In the genomic region with DNA sequence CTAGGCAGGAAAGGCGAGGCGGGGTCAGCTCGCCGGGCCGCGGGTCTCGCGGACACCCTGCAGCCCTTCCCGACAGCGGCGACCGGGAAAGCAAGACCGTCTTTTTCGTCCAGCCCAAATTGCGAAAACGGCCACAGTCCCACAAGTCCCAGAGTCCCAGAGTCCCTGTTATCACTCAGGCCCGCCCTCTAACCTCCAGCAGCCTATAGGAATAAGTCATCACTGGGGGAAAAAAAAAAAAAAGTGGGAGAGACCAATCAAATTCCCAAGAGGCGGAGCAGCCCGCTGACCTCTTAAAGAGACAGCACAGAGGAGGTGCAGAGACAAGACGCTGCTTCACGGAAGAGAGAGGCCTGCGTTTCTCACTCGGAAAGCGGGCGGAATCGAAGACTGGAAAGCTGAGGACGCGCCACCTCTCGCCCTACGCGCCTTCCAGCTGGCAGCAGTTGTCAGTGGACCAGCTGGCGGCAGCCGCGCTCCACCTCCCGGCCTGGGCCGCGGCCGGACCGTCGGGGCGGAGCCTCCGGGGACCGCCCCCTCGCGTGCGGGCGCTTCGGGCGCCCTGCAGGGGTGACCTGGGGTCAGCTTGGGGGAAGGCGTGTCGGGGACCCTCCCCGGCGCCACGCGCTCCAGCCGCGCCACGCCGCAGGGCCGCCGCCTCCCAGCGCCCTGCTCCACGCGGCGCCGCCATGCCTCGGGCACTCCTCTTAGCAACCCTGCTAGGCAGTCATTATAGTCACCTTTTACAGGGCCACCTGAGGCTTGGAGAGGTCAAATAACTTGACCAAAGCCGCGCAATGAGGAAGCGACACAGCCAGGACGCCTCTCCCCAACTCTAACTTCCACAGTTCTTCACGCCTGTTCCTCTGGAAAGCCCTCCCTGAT, we compare ENCODE assay signal across 1 cellular context.
TF ChIP-seq lines count a peak whose summit lies in the region.

TSS of gene TPRA1 (minus strand) at position 141 of the 885 bp plus-strand sequence. CDS start 10,587 bp downstream, outside the sequence.

TF ChIP-seq in HEK293, 187 proteins besides CTCF, POLR2A, EP300 and RAD21 (continued from another document and continues in another):
- TF ChIP-seq PRDM2 (tag by site-specific recombination; IDR thresholded peaks at IDR 0.05; ENCODE audit: borderline replicate concordance): no peak
- TF ChIP-seq ZNF211 (tag by site-specific recombination; IDR thresholded peaks at IDR 0.05; ENCODE audit: low read depth): no peak
- TF ChIP-seq SCRT2 (tag by site-specific recombination; IDR thresholded peaks at IDR 0.05): peak; percentile 34; the same call in 1 of the 2 replicates
- TF ChIP-seq ZNF302 (tag by site-specific recombination; IDR thresholded peaks at IDR 0.05; ENCODE audit: low read depth): no peak
- no peak for TF ChIP-seq ZNF792 (tag by site-specific recombination; IDR thresholded peaks at IDR 0.05)
- no peak for TF ChIP-seq ZNF548 (tag by site-specific recombination; IDR thresholded peaks at IDR 0.05)
- TF ChIP-seq, protein P1, sequence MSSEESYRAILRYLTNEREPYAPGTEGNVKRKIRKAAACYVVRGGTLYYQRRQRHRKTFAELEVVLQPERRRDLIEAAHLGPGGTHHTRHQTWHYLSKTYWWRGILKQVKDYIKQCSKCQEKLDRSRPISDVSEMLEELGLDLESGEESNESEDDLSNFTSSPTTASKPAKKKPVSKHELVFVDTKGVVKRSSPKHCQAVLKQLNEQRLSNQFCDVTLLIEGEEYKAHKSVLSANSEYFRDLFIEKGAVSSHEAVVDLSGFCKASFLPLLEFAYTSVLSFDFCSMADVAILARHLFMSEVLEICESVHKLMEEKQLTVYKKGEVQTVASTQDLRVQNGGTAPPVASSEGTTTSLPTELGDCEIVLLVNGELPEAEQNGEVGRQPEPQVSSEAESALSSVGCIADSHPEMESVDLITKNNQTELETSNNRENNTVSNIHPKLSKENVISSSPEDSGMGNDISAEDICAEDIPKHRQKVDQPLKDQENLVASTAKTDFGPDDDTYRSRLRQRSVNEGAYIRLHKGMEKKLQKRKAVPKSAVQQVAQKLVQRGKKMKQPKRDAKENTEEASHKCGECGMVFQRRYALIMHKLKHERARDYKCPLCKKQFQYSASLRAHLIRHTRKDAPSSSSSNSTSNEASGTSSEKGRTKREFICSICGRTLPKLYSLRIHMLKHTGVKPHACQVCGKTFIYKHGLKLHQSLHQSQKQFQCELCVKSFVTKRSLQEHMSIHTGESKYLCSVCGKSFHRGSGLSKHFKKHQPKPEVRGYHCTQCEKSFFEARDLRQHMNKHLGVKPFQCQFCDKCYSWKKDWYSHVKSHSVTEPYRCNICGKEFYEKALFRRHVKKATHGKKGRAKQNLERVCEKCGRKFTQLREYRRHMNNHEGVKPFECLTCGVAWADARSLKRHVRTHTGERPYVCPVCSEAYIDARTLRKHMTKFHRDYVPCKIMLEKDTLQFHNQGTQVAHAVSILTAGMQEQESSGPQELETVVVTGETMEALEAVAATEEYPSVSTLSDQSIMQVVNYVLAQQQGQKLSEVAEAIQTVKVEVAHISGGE (tag by site-specific recombination; conservative IDR thresholded peaks at IDR 0.05; ENCODE audit: low read depth): peak; percentile 78
- no peak for TF ChIP-seq HOXC10 (CRISPR knock-in tag; IDR thresholded peaks at IDR 0.05)
- TF ChIP-seq ZNF423 (tag by site-specific recombination; IDR thresholded peaks at IDR 0.05): no peak
- TF ChIP-seq ZNF433 (tag by site-specific recombination; IDR thresholded peaks at IDR 0.05; ENCODE audit: low read depth): no peak
- TF ChIP-seq, protein P2, sequence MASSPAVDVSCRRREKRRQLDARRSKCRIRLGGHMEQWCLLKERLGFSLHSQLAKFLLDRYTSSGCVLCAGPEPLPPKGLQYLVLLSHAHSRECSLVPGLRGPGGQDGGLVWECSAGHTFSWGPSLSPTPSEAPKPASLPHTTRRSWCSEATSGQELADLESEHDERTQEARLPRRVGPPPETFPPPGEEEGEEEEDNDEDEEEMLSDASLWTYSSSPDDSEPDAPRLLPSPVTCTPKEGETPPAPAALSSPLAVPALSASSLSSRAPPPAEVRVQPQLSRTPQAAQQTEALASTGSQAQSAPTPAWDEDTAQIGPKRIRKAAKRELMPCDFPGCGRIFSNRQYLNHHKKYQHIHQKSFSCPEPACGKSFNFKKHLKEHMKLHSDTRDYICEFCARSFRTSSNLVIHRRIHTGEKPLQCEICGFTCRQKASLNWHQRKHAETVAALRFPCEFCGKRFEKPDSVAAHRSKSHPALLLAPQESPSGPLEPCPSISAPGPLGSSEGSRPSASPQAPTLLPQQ (tag by site-specific recombination; IDR thresholded peaks at IDR 0.05): peak; percentile 13; the same call in 1 of the 2 replicates
- peak; percentile 36; the same call in 1 of the 2 replicates for TF ChIP-seq PRDM1 (tag by site-specific recombination; IDR thresholded peaks at IDR 0.05)
- TF ChIP-seq, protein P3, sequence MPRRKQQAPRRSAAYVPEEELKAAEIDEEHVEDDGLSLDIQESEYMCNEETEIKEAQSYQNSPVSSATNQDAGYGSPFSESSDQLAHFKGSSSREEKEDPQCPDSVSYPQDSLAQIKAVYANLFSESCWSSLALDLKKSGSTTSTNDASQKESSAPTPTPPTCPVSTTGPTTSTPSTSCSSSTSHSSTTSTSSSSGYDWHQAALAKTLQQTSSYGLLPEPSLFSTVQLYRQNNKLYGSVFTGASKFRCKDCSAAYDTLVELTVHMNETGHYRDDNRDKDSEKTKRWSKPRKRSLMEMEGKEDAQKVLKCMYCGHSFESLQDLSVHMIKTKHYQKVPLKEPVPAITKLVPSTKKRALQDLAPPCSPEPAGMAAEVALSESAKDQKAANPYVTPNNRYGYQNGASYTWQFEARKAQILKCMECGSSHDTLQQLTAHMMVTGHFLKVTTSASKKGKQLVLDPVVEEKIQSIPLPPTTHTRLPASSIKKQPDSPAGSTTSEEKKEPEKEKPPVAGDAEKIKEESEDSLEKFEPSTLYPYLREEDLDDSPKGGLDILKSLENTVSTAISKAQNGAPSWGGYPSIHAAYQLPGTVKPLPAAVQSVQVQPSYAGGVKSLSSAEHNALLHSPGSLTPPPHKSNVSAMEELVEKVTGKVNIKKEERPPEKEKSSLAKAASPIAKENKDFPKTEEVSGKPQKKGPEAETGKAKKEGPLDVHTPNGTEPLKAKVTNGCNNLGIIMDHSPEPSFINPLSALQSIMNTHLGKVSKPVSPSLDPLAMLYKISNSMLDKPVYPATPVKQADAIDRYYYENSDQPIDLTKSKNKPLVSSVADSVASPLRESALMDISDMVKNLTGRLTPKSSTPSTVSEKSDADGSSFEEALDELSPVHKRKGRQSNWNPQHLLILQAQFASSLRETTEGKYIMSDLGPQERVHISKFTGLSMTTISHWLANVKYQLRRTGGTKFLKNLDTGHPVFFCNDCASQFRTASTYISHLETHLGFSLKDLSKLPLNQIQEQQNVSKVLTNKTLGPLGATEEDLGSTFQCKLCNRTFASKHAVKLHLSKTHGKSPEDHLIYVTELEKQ (tag by site-specific recombination; IDR thresholded peaks at IDR 0.05; ENCODE audit: borderline replicate concordance): no peak
- no peak for TF ChIP-seq ZFP41 (tag by site-specific recombination; IDR thresholded peaks at IDR 0.05; ENCODE audit: borderline replicate concordance)
- TF ChIP-seq ZNF670 (tag by site-specific recombination; IDR thresholded peaks at IDR 0.05; ENCODE audit: low read depth): no peak
- TF ChIP-seq, protein P4, sequence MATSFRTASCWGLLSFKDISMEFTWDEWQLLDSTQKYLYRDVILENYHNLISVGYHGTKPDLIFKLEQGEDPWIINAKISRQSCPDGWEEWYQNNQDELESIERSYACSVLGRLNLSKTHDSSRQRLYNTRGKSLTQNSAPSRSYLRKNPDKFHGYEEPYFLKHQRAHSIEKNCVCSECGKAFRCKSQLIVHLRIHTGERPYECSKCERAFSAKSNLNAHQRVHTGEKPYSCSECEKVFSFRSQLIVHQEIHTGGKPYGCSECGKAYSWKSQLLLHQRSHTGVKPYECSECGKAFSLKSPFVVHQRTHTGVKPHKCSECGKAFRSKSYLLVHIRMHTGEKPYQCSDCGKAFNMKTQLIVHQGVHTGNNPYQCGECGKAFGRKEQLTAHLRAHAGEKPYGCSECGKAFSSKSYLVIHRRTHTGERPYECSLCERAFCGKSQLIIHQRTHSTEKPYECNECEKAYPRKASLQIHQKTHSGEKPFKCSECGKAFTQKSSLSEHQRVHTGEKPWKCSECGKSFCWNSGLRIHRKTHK (tag by site-specific recombination; IDR thresholded peaks at IDR 0.05): no peak
- TF ChIP-seq, protein P5, sequence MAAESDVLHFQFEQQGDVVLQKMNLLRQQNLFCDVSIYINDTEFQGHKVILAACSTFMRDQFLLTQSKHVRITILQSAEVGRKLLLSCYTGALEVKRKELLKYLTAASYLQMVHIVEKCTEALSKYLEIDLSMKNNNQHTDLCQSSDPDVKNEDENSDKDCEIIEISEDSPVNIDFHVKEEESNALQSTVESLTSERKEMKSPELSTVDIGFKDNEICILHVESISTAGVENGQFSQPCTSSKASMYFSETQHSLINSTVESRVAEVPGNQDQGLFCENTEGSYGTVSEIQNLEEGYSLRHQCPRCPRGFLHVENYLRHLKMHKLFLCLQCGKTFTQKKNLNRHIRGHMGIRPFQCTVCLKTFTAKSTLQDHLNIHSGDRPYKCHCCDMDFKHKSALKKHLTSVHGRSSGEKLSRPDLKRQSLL (tag by site-specific recombination; IDR thresholded peaks at IDR 0.05): peak; percentile 28; the same call in 1 of the 2 replicates
- no peak for TF ChIP-seq FEZF1 (tag by site-specific recombination; IDR thresholded peaks at IDR 0.05)
- TF ChIP-seq KLF1 (tag by site-specific recombination; IDR thresholded peaks at IDR 0.05): peak; percentile 45
- TF ChIP-seq KLF8 (tag by site-specific recombination; IDR thresholded peaks at IDR 0.05): no peak; the same call in 1 of the 2 replicates
- TF ChIP-seq ZFP69B (tag by site-specific recombination; IDR thresholded peaks at IDR 0.05): no peak; the same call in 1 of the 2 replicates
- TF ChIP-seq ZNF521 (tag by site-specific recombination; IDR thresholded peaks at IDR 0.05): no peak
- no peak for TF ChIP-seq ZNF530 (tag by site-specific recombination; IDR thresholded peaks at IDR 0.05; ENCODE audit: low read depth)
- TF ChIP-seq ZSCAN16 (tag by site-specific recombination; IDR thresholded peaks at IDR 0.05): no peak
- TF ChIP-seq ZNF776 (tag by site-specific recombination; IDR thresholded peaks at IDR 0.05; ENCODE audit: borderline replicate concordance): no peak
- TF ChIP-seq ZNF140 (tag by site-specific recombination; IDR thresholded peaks at IDR 0.05): no peak
- TF ChIP-seq BCL11A (tag by site-specific recombination; IDR thresholded peaks at IDR 0.05; ENCODE audit: low read depth): no peak
- TF ChIP-seq ZBTB21 (tag by site-specific recombination; IDR thresholded peaks at IDR 0.05): no peak
- peak; percentile 95 for TF ChIP-seq ZNF362 (tag by site-specific recombination; IDR thresholded peaks at IDR 0.05)
- TF ChIP-seq ZNF391 (tag by site-specific recombination; IDR thresholded peaks at IDR 0.05; ENCODE audit: borderline replicate concordance, low read depth): no peak
- TF ChIP-seq ZNF837 (tag by site-specific recombination; IDR thresholded peaks at IDR 0.05): no peak
- no peak for TF ChIP-seq GLIS2 (tag by site-specific recombination; IDR thresholded peaks at IDR 0.05)
- no peak for TF ChIP-seq ZNF112 (tag by site-specific recombination; IDR thresholded peaks at IDR 0.05)
- TF ChIP-seq SCRT1 (tag by site-specific recombination; IDR thresholded peaks at IDR 0.05; ENCODE audit: borderline replicate concordance): no peak
- no peak for TF ChIP-seq BCL11B (tag by site-specific recombination; IDR thresholded peaks at IDR 0.05; ENCODE audit: low read depth)
- TF ChIP-seq GLI2 (tag by site-specific recombination; IDR thresholded peaks at IDR 0.05; ENCODE audit: borderline replicate concordance, low read depth): no peak
- no peak for TF ChIP-seq ZNF701 (tag by site-specific recombination; IDR thresholded peaks at IDR 0.05)
- peak; percentile 86 for TF ChIP-seq SP2 (tag by site-specific recombination; IDR thresholded peaks at IDR 0.05)
- no peak for TF ChIP-seq ZNF175 (tag by site-specific recombination; IDR thresholded peaks at IDR 0.05)
- peak; percentile 74 for TF ChIP-seq ZNF596 (tag by site-specific recombination; IDR thresholded peaks at IDR 0.05)
- TF ChIP-seq ZNF544 (tag by site-specific recombination; IDR thresholded peaks at IDR 0.05): no peak
